ENCODE assay signal across 9 cellular contexts in the genomic region with DNA sequence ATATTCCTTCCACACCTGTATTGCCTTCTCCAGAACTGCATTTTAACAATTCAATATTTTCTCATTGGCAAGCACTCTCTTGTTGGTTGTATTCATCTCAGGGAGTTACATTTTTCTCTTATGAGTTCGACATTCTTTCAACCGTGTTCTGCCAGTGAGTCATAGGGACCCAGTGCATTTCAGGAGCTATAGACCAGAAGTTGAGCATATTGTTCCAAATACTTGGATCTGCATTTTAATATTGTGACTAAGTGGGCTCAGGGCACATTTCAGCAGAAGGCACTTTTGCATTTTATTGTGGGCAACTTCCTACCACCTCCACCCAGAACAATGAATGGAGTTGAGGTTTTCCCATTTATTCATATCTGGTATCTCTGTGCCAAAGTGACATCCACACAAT.
DNase-seq lines count a peak whose midpoint lies in the region; ATAC-seq, FAIRE-seq and TF ChIP-seq lines count a peak whose summit lies in the region.
"Had no signal": no experiment of that assay in that cellular context is flagged by ENCODE, and none has a peak within 500 bp of the region (broad histone marks: within the 10 kb centered on the region; RNA-seq: fewer than 3 reads in every experiment).

No MANE protein-coding gene starts in this region.

- ATAC-seq in HG02610 (IDR thresholded peaks at IDR 0.05; ENCODE audit: unreplicated experiment): no peak
- ATAC-seq in GM19467 (IDR thresholded peaks at IDR 0.05; ENCODE audit: unreplicated experiment): no peak

- H3K36me3 Mint-ChIP-seq in astrocyte (ENCODE audit: low read depth, unreplicated experiment): peaks cover 1% of the 10 kb centered on the region

- DNase-seq in HPDE6-E6E7 (ENCODE audit: extremely low spot score) (peak; percentile 93), astrocyte (ENCODE audit: low read depth) (peak; percentile 98), glomerular visceral epithelial cell (ENCODE audit: extremely low spot score) (peak; percentile 93), urothelium cell line (ENCODE audit: low spot score) (peak; percentile 82), GF-D8 (lab: John Stamatoyannopoulos, UW) (no peak)
- DNase-seq: left cardiac atrium, posterior cingulate gyrus had no signal

- no peak overlapping the region for H3K4me3 ChIP-seq in astrocyte (ENCODE audit: insufficient read depth, low read depth, low read length)

- H3K27ac ChIP-seq in astrocyte (ENCODE audit: low read depth, low read length): peak overlapping the region; percentile 80

- no peaks in the 10 kb centered on the region for H3K79me2 ChIP-seq in astrocyte (ENCODE audit: insufficient read depth, low read length)

- H3K9ac ChIP-seq in astrocyte (ENCODE audit: low read length): no peak overlapping the region

- peaks cover 21% of the 10 kb centered on the region for H3K4me1 Mint-ChIP-seq in astrocyte (ENCODE audit: low read depth, unreplicated experiment)

- H3K9me3 Mint-ChIP-seq in astrocyte (ENCODE audit: unreplicated experiment): peaks cover 4% of the 10 kb centered on the region

- H3K9me3 ChIP-seq in astrocyte (ENCODE audit: insufficient read depth, low read depth, low read length): peaks cover 5% of the 10 kb centered on the region

- H3K27ac Mint-ChIP-seq in astrocyte (ENCODE audit: unreplicated experiment): no peak overlapping the region

- FAIRE-seq in astrocyte (lab: Jason Lieb, UNC) (peak; percentile 100), urothelium cell line (lab: Jason Lieb, UNC) (peak; percentile 84)

- peaks cover 38% of the 10 kb centered on the region for H3K4me1 ChIP-seq in astrocyte (ENCODE audit: insufficient read depth, low read length)

- H3K4me2 ChIP-seq in astrocyte (ENCODE audit: low read length): peak overlapping the region; percentile 36

- no peaks in the 10 kb centered on the region for H3K27me3 ChIP-seq in astrocyte (ENCODE audit: insufficient read depth, low read length)

- no peaks in the 10 kb centered on the region for H3K36me3 ChIP-seq in astrocyte (ENCODE audit: insufficient read depth, low read length)

- H2AFZ ChIP-seq in astrocyte (ENCODE audit: low read depth, low read length): no peak overlapping the region

- no peaks in the 10 kb centered on the region for H3K27me3 Mint-ChIP-seq in astrocyte (ENCODE audit: low read depth, unreplicated experiment)

- TF ChIP-seq CTCF in astrocyte (IDR thresholded peaks at IDR 0.05; ENCODE audit: insufficient read depth, low read depth, low read length): no peak

- H4K20me1 ChIP-seq in astrocyte (ENCODE audit: insufficient read depth, low read length): no peaks in the 10 kb centered on the region

- H3K4me3 Mint-ChIP-seq in astrocyte (ENCODE audit: unreplicated experiment): no peak overlapping the region
